In the genomic region with DNA sequence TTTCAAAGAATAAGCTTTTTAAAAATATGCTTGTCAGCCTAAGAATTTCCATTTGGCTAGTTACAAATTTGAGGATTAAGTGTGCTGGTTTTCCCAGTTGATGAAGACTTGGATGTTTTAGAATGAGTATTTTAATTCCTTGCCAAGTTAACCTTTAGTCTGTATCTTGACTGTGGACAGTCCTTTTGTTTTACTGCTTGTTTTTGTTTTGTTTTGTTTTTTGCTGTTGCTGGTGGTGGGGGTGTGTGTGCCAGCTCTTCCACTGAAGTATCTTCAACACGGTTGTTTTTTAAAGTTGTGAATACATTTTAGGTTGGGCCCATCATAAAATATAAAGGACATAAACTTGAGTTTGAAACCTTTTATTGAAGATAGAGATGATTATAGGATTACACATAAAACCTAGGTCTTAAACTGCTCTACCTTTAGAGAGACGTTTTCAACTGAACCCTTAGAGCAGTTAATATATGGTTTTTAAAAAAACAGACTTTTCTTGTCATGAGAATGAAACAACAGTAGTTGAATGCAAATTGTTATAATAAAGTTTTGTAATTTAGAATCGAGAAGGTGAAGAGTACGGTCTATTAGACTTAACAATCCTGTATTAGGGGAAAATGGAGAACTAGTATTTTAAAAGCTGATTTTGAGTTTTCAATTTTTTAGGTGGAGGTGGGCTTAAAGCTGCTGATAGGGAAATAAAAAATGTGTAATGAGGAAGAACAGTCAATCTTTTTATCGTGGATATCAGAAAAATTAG, we compare ENCODE assay signal across 10 cellular contexts. TPM values are rescaled to one million over a fixed set of nuclear protein-coding genes. Genes with fewer than 3 reads are reported as not detected.
A peak's percentile ranks its signal among the peaks of the same experiment; 100 is the strongest.
DNase-seq lines count a peak whose midpoint lies in the region; ATAC-seq, FAIRE-seq and TF ChIP-seq lines count a peak whose summit lies in the region.
"Had no signal": no experiment of that assay in that cellular context is flagged by ENCODE, and none has a peak within 500 bp of the region (broad histone marks: within the 10 kb centered on the region; RNA-seq: fewer than 3 reads in every experiment).

No MANE protein-coding gene starts in this region.

- H3K4me3 Mint-ChIP-seq in neural crest cell = peak overlapping the region; percentile 89

- no peak overlapping the region for H3K27ac ChIP-seq in AG04450 (ENCODE audit: low read depth, low read length)
- H3K27ac ChIP-seq in epithelial cell of prostate = peak overlapping the region; percentile 95

- H3K4me3 ChIP-seq in AG04450 (ENCODE audit: low read depth, low read length) (peak overlapping the region; percentile 45), MG63 (peak overlapping the region; percentile 62)

- H3K4me1 Mint-ChIP-seq in neural crest cell = peaks cover 53% of the 10 kb centered on the region

- peaks cover 11% of the 10 kb centered on the region for H3K36me3 ChIP-seq in MG63

- peak overlapping the region; percentile 84 for H3K27ac Mint-ChIP-seq in neural crest cell (ENCODE audit: unreplicated experiment)

- POLR2A ChIA-PET in AG04450 (lab: Yijun Ruan, JAX) = no interaction called here

- no peak for TF ChIP-seq POLR2A in GM12892 (IDR thresholded peaks at IDR 0.05; ENCODE audit: low read depth, low read length)

- FAIRE-seq in GM12892 (lab: Jason Lieb, UNC) = no peak

- no peaks in the 10 kb centered on the region for H3K9me3 ChIP-seq in AG04450 (ENCODE audit: control insufficient read depth, insufficient read depth, low read length)
- H3K9me3 ChIP-seq in MG63 = no peaks in the 10 kb centered on the region

- no peaks in the 10 kb centered on the region for H3K27me3 Mint-ChIP-seq in neural crest cell (ENCODE audit: low read depth)

- no peaks in the 10 kb centered on the region for H3K27me3 ChIP-seq in AG04450 (ENCODE audit: control insufficient read depth, insufficient read depth, low read length)
- no peaks in the 10 kb centered on the region for H3K27me3 ChIP-seq in MG63

- peaks cover 2% of the 10 kb centered on the region for H3K36me3 Mint-ChIP-seq in neural crest cell (ENCODE audit: low read depth)

- no peak for ATAC-seq in GM18870 (IDR thresholded peaks at IDR 0.05; ENCODE audit: unreplicated experiment)

- TF ChIP-seq CTCF in AG04450 (IDR thresholded peaks at IDR 0.05; ENCODE audit: low read depth, low read length) = no peak
- no peak for TF ChIP-seq CTCF in neural crest cell (conservative IDR thresholded peaks at IDR 0.05)

- DNase-seq in AG04450 (ENCODE audit: low read depth, low spot score) = no peak
- no peak for DNase-seq in MG63
- DNase-seq in epithelial cell of prostate (ENCODE audit: low read depth, low spot score) = no peak
- no peak for DNase-seq in neural crest cell (ENCODE audit: low read depth, low spot score)
- no peak for DNase-seq in DMS79 treated with DMSO at 0.1 percent for 48 hours (lab: John Stamatoyannopoulos, UW)
- no peak for DNase-seq in midbrain (lab: John Stamatoyannopoulos, UW)
- no peak for DNase-seq in GM12892 (ENCODE audit: insufficient read length)
- DNase-seq: NCI-H187; stimulated activated CD4-positive, alpha-beta T cell treated with anti-CD3 and anti-CD28 coated beads, Interleukin-4, amount 100 ng/mL, for 1 hour had no signal

- CTCF ChIA-PET in AG04450 (lab: Charles Lee) = interaction anchor here (0.6 to 2.4 kb wide), 5 partner anchors 8 to 538 kb away, joined by 3 to 21 read pairs (median 5); no protein-coding TSS in a partner anchor

- H3K9me3 Mint-ChIP-seq in neural crest cell = no peaks in the 10 kb centered on the region

RNA-seq across cellular contexts. Expression of a gene that starts 3.9 kb away (rescaled TPM):
- 157 and 165 TPM in 2 replicates for polyA plus RNA-seq in AG04450 (2011; rRNA removed)
- polyA minus RNA-seq in AG04450 (2011; rRNA and poly(A)+ RNA removed) = 335 and 377 TPM in 2 replicates
- 125 and 191 TPM in 2 replicates for total RNA-seq in MG63 (2014; rRNA removed; shearing (Covaris generic); ENCODE audit: low replicate concordance)
- total RNA-seq in neural crest cell = 260 and 267 TPM in 2 replicates
- 27.7 TPM for polyA plus RNA-seq in GM12892 (2012; ENCODE audit: missing spikeins)
